Comparison of ENCODE assay signal across 8 cellular contexts in the genomic region with DNA sequence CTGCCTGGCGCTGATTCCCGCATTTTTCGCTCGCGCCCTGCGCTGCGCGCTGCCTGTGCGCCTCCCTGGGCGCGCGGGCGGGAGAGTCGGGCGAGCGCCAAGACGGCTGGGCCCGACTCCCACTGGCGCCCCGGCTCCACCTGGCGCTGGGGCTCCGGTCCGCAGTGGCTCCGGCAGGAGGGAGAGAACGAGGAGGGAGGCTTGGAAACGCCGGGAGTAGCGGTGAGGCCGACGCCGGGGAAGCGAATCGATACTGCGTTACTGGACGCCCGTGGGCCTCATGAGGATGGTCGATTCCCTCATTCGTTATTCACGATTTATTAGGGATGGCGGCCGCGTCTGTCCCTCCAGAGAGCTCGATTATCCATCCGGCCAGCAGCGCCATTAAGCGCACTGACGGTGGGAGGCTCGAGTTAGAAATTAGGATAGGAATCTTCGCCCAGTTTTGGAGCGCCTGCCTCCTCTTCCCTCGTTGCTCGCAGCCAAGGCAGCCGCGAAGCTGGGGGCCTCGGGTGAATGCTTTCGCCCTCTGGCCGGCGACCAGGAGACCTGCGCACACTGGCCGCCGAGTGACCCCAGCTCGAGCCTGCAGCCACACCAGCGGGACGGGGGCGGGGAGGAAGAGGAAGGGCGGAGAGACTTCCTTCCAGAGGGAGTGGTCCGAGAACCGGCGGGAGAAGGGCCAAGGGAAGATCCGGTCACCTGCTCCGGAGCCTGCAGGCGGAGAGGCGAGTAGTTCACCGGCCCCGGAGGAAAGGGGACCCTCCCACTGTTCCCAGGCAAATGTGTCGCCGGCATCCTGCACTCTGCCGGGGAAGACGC. TPM values are rescaled to one million over a fixed set of nuclear protein-coding genes. Genes with fewer than 3 reads are reported as not detected.
DNase-seq lines count a peak whose midpoint lies in the region; ATAC-seq and TF ChIP-seq lines count a peak whose summit lies in the region.

No MANE protein-coding gene starts in this region.

- peak overlapping the region; percentile 60 to 66 for H3K9ac ChIP-seq in stomach smooth muscle (ENCODE audit: low read length in 2 of 2)

- H3K4me3 Mint-ChIP-seq in chondrocyte (ENCODE audit: unreplicated experiment): peak overlapping the region; percentile 79

- peaks cover 59% of the 10 kb centered on the region for H3K4me1 ChIP-seq in stomach smooth muscle (ENCODE audit: control insufficient read depth, insufficient read depth, low read length)

- H3K27me3 ChIP-seq in stomach smooth muscle (ENCODE audit: control insufficient read depth in 1 of 2, insufficient read depth in 2 of 2, low read length in 2 of 2): peaks cover 3 to 10% of the 10 kb centered on the region in 2 donors

- H3K36me3 Mint-ChIP-seq in chondrocyte (ENCODE audit: low read depth): peaks cover 1% of the 10 kb centered on the region

- peak; percentile 54 for ATAC-seq in left colon
- no peak for ATAC-seq in HG02840 (IDR thresholded peaks at IDR 0.05; ENCODE audit: low FRiP score, unreplicated experiment)

- H3K27me3 Mint-ChIP-seq in chondrocyte (ENCODE audit: low read depth): no peaks in the 10 kb centered on the region

- H3K36me3 ChIP-seq in stomach smooth muscle (ENCODE audit: control insufficient read depth in 2 of 2, insufficient read depth in 2 of 2, low read length in 2 of 2): no peaks in the 10 kb centered on the region

- peaks cover 60% of the 10 kb centered on the region for H3K4me1 Mint-ChIP-seq in chondrocyte (ENCODE audit: low read depth)

- peak; percentile 73 for DNase-seq in CD1c-positive myeloid dendritic cell (ENCODE audit: extremely low spot score)
- DNase-seq in HCEC 1CT: peak; percentile 49
- no peak for DNase-seq in chondrocyte (ENCODE audit: low spot score)
- peak; percentile 85 to 93 for DNase-seq in left colon
- no peak for DNase-seq in SIG-M5 (lab: John Stamatoyannopoulos, UW)

- peak overlapping the region; percentile 74 for H3K27ac ChIP-seq in stomach smooth muscle (ENCODE audit: low read length)

- H3K9me3 Mint-ChIP-seq in chondrocyte (ENCODE audit: low read depth): no peaks in the 10 kb centered on the region

- peak overlapping the region; percentile 66 to 75 for H3K4me3 ChIP-seq in stomach smooth muscle (ENCODE audit: low read length in 2 of 2)

- peak; percentile 7 for TF ChIP-seq CTCF in chondrocyte (IDR thresholded peaks at IDR 0.05)

- peak overlapping the region; percentile 63 for H3K27ac Mint-ChIP-seq in chondrocyte (ENCODE audit: unreplicated experiment)

- no peaks in the 10 kb centered on the region for H3K9me3 ChIP-seq in stomach smooth muscle (ENCODE audit: control insufficient read depth in 2 of 2, low read length in 2 of 2)

- intact Hi-C loops in left colon (cut with DNase I, micrococcal nuclease): no loop called here

TF ChIP-seq in PFSK-1, 5 proteins besides CTCF, POLR2A, EP300 and RAD21:
- TF ChIP-seq POLR2AphosphoS5 (IDR thresholded peaks at IDR 0.05; ENCODE audit: low read depth, low read length): peak; percentile 96
- TF ChIP-seq TAF1 (IDR thresholded peaks at IDR 0.05; ENCODE audit: borderline replicate concordance, insufficient read depth, low read length): peak; percentile 91
- TF ChIP-seq, protein P1, sequence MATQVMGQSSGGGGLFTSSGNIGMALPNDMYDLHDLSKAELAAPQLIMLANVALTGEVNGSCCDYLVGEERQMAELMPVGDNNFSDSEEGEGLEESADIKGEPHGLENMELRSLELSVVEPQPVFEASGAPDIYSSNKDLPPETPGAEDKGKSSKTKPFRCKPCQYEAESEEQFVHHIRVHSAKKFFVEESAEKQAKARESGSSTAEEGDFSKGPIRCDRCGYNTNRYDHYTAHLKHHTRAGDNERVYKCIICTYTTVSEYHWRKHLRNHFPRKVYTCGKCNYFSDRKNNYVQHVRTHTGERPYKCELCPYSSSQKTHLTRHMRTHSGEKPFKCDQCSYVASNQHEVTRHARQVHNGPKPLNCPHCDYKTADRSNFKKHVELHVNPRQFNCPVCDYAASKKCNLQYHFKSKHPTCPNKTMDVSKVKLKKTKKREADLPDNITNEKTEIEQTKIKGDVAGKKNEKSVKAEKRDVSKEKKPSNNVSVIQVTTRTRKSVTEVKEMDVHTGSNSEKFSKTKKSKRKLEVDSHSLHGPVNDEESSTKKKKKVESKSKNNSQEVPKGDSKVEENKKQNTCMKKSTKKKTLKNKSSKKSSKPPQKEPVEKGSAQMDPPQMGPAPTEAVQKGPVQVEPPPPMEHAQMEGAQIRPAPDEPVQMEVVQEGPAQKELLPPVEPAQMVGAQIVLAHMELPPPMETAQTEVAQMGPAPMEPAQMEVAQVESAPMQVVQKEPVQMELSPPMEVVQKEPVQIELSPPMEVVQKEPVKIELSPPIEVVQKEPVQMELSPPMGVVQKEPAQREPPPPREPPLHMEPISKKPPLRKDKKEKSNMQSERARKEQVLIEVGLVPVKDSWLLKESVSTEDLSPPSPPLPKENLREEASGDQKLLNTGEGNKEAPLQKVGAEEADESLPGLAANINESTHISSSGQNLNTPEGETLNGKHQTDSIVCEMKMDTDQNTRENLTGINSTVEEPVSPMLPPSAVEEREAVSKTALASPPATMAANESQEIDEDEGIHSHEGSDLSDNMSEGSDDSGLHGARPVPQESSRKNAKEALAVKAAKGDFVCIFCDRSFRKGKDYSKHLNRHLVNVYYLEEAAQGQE (IDR thresholded peaks at IDR 0.05; ENCODE audit: insufficient read depth in 1 of 2, low read depth in 2 of 2, low read length in 2 of 2): 0 out of 4 replicates have a peak, but pooled peaks have one; percentile 22 to 61
- peak; percentile 78 for TF ChIP-seq FOXP2 (optimal IDR thresholded peaks at IDR 0.05; ENCODE audit: borderline replicate concordance, extremely low read depth, extremely low read length, insufficient read depth)
- TF ChIP-seq SIN3A (IDR thresholded peaks at IDR 0.05; ENCODE audit: borderline replicate concordance, insufficient read depth, low read length): no peak
TF ChIP-seq in PFSK-1: peak in this region for 4.

RNA-seq across cellular contexts. Expression of a gene that starts 1.3 kb away (rescaled TPM):
- 145 TPM for polyA plus RNA-seq in PFSK-1 (2012; ENCODE audit: insufficient read length, low read depth)
- 50.7 to 56.1 TPM (median 55.2 TPM) in 3 replicates for total RNA-seq in chondrocyte
- total RNA-seq in left colon: 10 to 100 TPM; 41.1 to 53.7 TPM

RNA-seq across cellular contexts. Expression of a gene that starts 3.1 kb away (rescaled TPM):
- 327 TPM for polyA plus RNA-seq in PFSK-1 (2012; ENCODE audit: insufficient read length, low read depth)
- total RNA-seq in chondrocyte (118 to 156 TPM (median 120 TPM) in 3 replicates), left colon (100 to 1,000 TPM; 131 to 154 TPM)

RNA-seq across cellular contexts. Expression of a gene that starts 19.3 kb away (rescaled TPM):
- polyA plus RNA-seq in PFSK-1 (2012; ENCODE audit: insufficient read length, low read depth): 59.7 TPM
- 17.2 to 18.4 TPM (median 17.9 TPM) in 3 replicates for total RNA-seq in chondrocyte
- total RNA-seq in left colon: 10 to 100 TPM; 91.6 to 99.8 TPM

RNA-seq across cellular contexts. Expression of a gene that starts 44.4 kb away (rescaled TPM):
- polyA plus RNA-seq in PFSK-1 (2012; ENCODE audit: insufficient read length, low read depth): 44.6 TPM
- total RNA-seq in chondrocyte: 44.9 to 64.2 TPM (median 50.0 TPM) in 3 replicates
- total RNA-seq in left colon: 10 to 100 TPM; 82.5 to 87.9 TPM

RNA-seq across cellular contexts. Expression of a gene that starts 49.9 kb away (rescaled TPM):
- 75.8 TPM for polyA plus RNA-seq in PFSK-1 (2012; ENCODE audit: insufficient read length, low read depth)
- 55.5 to 66.8 TPM (median 58.7 TPM) in 3 replicates for total RNA-seq in chondrocyte
- total RNA-seq in left colon: 10 to 100 TPM; 14.1 to 18.5 TPM

Comparison
In these comparisons a context has a peak if more than half of its experiments do, and no peak if none do; other contexts are left out.
1. DNase-seq: peak in CD1c-positive myeloid dendritic cell (single experiment), HCEC 1CT (single experiment) and left colon (2 of 2); none in chondrocyte (single experiment) and SIG-M5 (single experiment).